In the genomic region with DNA sequence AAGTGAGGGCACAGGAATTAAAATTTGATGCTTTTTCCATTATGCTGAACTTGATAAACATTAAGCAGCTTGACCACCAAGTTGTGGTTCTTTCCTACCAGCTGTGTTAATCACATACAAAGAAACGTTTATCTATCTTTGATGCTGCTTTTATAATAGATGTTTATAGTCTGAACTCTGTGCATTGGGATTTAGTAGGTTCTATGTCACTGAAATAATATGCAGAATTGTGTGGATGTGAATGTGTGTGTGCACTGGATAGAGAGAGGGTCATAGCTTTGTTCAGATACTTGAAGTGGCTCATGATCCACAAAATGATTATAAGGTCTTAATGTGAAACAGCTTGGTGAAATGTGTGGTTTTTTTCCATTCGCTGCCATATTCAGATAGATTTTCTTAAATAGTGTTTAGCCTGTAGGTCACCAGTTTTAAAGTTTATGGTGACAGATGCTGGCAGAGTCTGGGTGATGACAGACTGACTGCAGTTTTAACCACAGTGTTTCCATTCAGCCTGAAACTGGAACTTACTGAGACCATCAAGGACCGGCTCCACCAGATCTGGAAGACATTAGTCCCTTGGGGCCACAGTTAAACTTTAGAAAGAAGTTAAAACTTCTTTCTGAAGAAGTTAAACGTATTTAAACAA, we compare ENCODE assay signal across 1 cellular context.
A peak's percentile ranks its signal among the peaks of the same experiment; 100 is the strongest.
TF ChIP-seq lines count a peak whose summit lies in the region.

No MANE protein-coding gene starts in this region.

TF ChIP-seq in GM12878, 131 proteins besides CTCF, POLR2A, EP300 and RAD21 (continued from another document):
- TF ChIP-seq IKZF1 (conservative IDR thresholded peaks at IDR 0.05) (no peak; the same call in 1 of the 2 replicates), MYB (IDR thresholded peaks at IDR 0.05; ENCODE audit: borderline replicate concordance, low read depth, low read length) (no peak), GABPA (IDR thresholded peaks at IDR 0.05; ENCODE audit: low read depth) (no peak), NFIC (IDR thresholded peaks at IDR 0.05; ENCODE audit: low read depth, low read length) (0 out of 2 replicates have a peak, but pooled peaks have one; percentile 24), RELA (IDR thresholded peaks at IDR 0.05; ENCODE audit: borderline replicate concordance, partially characterized antibody) (no peak), FOXM1 (IDR thresholded peaks at IDR 0.05; ENCODE audit: low read depth, low read length) (no peak), ZBED1 (IDR thresholded peaks at IDR 0.05; ENCODE audit: borderline replicate concordance) (no peak), NR2C1 (IDR thresholded peaks at IDR 0.05) (no peak)
- TF ChIP-seq, protein P1, sequence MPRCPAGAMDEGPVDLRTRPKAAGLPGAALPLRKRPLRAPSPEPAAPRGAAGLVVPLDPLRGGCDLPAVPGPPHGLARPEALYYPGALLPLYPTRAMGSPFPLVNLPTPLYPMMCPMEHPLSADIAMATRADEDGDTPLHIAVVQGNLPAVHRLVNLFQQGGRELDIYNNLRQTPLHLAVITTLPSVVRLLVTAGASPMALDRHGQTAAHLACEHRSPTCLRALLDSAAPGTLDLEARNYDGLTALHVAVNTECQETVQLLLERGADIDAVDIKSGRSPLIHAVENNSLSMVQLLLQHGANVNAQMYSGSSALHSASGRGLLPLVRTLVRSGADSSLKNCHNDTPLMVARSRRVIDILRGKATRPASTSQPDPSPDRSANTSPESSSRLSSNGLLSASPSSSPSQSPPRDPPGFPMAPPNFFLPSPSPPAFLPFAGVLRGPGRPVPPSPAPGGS (IDR thresholded peaks at IDR 0.05; ENCODE audit: borderline replicate concordance, insufficient read depth, low read depth, low read length, poor library complexity, severe bottlenecking), result no peak
